Comparison of ENCODE assay signal across 1 cellular context in the genomic region with DNA sequence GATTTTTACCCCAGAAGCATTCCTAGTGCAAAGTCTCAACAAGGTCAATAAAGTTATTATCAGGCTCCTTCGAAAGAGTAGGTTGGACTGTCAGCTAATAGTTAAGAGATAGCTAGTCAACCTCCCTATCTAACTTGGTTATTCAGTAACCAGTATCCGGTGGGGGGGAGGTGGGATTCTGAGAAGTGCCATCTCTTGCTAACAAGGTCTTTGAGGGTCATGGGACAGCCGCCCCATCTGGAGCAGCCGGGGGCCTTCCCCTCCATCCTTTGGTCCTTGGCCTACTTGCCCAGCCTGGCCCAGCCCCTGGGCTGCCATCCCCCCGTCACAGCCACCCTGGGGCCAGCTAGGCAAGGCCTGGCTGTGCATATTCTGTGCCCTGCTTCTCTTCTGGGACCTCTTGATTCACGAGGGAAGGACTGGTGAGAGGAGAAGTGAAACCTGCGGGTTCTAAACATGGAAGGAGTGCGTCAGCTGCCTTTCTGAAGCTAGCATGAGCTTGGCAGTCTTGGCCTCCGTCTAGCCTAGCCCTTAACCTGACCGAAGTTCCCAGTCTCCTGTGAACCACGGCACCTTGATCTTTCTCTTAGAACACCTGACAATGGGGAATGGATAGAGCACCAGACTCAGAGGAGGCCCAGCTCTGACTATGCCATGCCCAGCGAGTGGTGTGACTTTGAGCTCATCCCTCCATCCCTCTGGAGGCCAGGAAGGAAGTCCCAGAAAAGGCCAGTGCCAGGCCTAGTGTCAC.
TF ChIP-seq lines count a peak whose summit lies in the region.

No MANE protein-coding gene starts in this region.

TF ChIP-seq in GM23338, 12 proteins besides CTCF, POLR2A, EP300 and RAD21 (continued from another document):
- no peak for TF ChIP-seq ZNF462 (CRISPR knock-in tag; IDR thresholded peaks at IDR 0.05)
- TF ChIP-seq, protein P1, sequence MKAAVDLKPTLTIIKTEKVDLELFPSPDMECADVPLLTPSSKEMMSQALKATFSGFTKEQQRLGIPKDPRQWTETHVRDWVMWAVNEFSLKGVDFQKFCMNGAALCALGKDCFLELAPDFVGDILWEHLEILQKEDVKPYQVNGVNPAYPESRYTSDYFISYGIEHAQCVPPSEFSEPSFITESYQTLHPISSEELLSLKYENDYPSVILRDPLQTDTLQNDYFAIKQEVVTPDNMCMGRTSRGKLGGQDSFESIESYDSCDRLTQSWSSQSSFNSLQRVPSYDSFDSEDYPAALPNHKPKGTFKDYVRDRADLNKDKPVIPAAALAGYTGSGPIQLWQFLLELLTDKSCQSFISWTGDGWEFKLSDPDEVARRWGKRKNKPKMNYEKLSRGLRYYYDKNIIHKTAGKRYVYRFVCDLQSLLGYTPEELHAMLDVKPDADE (IDR thresholded peaks at IDR 0.05): no peak
- TF ChIP-seq CREB1 (CRISPR knock-in tag; IDR thresholded peaks at IDR 0.05; ENCODE audit: low read depth): no peak
- no peak for TF ChIP-seq ZNF331 (CRISPR knock-in tag; IDR thresholded peaks at IDR 0.05; ENCODE audit: low read depth)
- TF ChIP-seq JUNB (IDR thresholded peaks at IDR 0.05; ENCODE audit: unreplicated experiment): no peak
- no peak for TF ChIP-seq EZH2 (IDR thresholded peaks at IDR 0.05; ENCODE audit: low read depth, unreplicated experiment)
TF ChIP-seq in GM23338: peak in this region for 0.
